ENCODE assay signal across 12 cellular contexts in genomic region chr17:61247438-61247837, GRCh38.
DNase-seq lines count a peak whose midpoint lies in the region; ATAC-seq and TF ChIP-seq lines count a peak whose summit lies in the region.
"Had no signal": no experiment of that assay in that cellular context is flagged by ENCODE, and none has a peak within 500 bp of the region (broad histone marks: within the 10 kb centered on the region; RNA-seq: fewer than 3 reads in every experiment).

No MANE protein-coding gene starts in this region.

- H3K4me2 ChIP-seq in osteoblast (ENCODE audit: insufficient read depth, low read length), result no peak overlapping the region

- H3K27me3 ChIP-seq in osteoblast (ENCODE audit: insufficient read depth, low read length), result no peaks in the 10 kb centered on the region
- H3K27me3 ChIP-seq: upper lobe of right lung had no signal

- no peaks in the 10 kb centered on the region for H4K20me1 ChIP-seq in osteoblast (ENCODE audit: insufficient read depth, low read length)

- H3K4me3 ChIP-seq in coronary artery (no peak overlapping the region), osteoblast (ENCODE audit: insufficient read depth, low read length) (no peak overlapping the region)
- H3K4me3 ChIP-seq: upper lobe of right lung had no signal

- no peaks in the 10 kb centered on the region for H3K79me2 ChIP-seq in osteoblast (ENCODE audit: insufficient read depth, low read length)

- H2AFZ ChIP-seq in osteoblast (ENCODE audit: low read length), result peak overlapping the region; percentile 21

- no peaks in the 10 kb centered on the region for H3K36me3 ChIP-seq in osteoblast (ENCODE audit: insufficient read depth, low read length)
- H3K36me3 ChIP-seq: upper lobe of right lung had no signal

- peaks cover 38% of the 10 kb centered on the region for H3K4me1 ChIP-seq in osteoblast (ENCODE audit: insufficient read depth, low read length)

- no peaks in the 10 kb centered on the region for H3K9me3 ChIP-seq in osteoblast (ENCODE audit: low read depth, low read length)
- H3K9me3 ChIP-seq: upper lobe of right lung had no signal

- DNase-seq in Daoy (ENCODE audit: low read depth) (peak; percentile 80), NCI-H446 treated with DMSO at 0.1 percent for 48 hours (lab: John Stamatoyannopoulos, UW) (peak; percentile 28), coronary artery (ENCODE audit: low spot score) (no peak), osteoblast (ENCODE audit: insufficient read length, low spot score, missing footprints) (peak; percentile 8), NCI-H345 (lab: John Stamatoyannopoulos, UW) (no peak), ACHN (no peak)
- no peak for DNase-seq in stimulated activated CD4-positive, alpha-beta T cell treated with anti-CD3 and anti-CD28 coated beads, Interleukin-4, amount 100 ng/mL, for 4 hours
- DNase-seq: activated CD4-positive, alpha-beta T cell treated with anti-CD3 and anti-CD28 coated beads, Interleukin-2, amount 50 U/mL, for 1 hour; NCI-H1436; nucleus accumbens; upper lobe of right lung had no signal

- in situ Hi-C loops in ACHN (cut with HindIII; ENCODE audit: low pct_ligation_motif_present, low pct_unique_long_range_greater_than_20kb, low sequenced_read_pairs), result no loop called here

- H3K27ac ChIP-seq in coronary artery (peak overlapping the region; percentile 66 to 76), osteoblast (ENCODE audit: low read depth, low read length) (peak overlapping the region; percentile 35)
- H3K27ac ChIP-seq: upper lobe of right lung had no signal

- no peak for ATAC-seq in HG02852 (IDR thresholded peaks at IDR 0.05; ENCODE audit: unreplicated experiment)
- ATAC-seq: upper lobe of right lung had no signal

- TF ChIP-seq CTCF in coronary artery (IDR thresholded peaks at IDR 0.05) (no peak), osteoblast (IDR thresholded peaks at IDR 0.05; ENCODE audit: extremely low read depth, low read depth, low read length) (no peak)

Comparison
In these comparisons a context has a peak if more than half of its experiments do, and no peak if none do; other contexts are left out.
1. DNase-seq: peak in Daoy (single experiment), NCI-H446 treated with DMSO at 0.1 percent for 48 hours (single experiment) and osteoblast (single experiment); none in coronary artery (single experiment), NCI-H345 (single experiment), ACHN (single experiment) and stimulated activated CD4-positive, alpha-beta T cell treated with anti-CD3 and anti-CD28 coated beads, Interleukin-4, amount 100 ng/mL, for 4 hours (0 of 2).